Comparison of ENCODE assay signal across 39 cellular contexts in genomic region chr12:109275173-109275572, GRCh38. TPM values are rescaled to one million over a fixed set of nuclear protein-coding genes. Genes with fewer than 3 reads are reported as not detected.
"Had no signal": no experiment of that assay in that cellular context is flagged by ENCODE, and none has a peak within 500 bp of the region (broad histone marks: within the 10 kb centered on the region; RNA-seq: fewer than 3 reads in every experiment).

No MANE protein-coding gene starts in this region.

- DNase-seq: Karpas-422, Kasumi-1, MG63, MM.1S, MV-4-11, NCI-H1048, NCI-H1092, NCI-H1092 treated with DMSO at 0.1 percent for 48 hours, NCI-H1105, NCI-H1105 treated with DMSO at 0.1 percent for 48 hours, NCI-H1417, NCI-H1417 treated with DMSO at 0.1 percent for 48 hours, NCI-H1436, NCI-H1436 treated with DMSO at 0.1 percent for 48 hours, NCI-H146, NCI-H1694, NCI-H1694 treated with DMSO at 0.1 percent for 48 hours, NCI-H187, NCI-H187 treated with DMSO at 0.1 percent for 48 hours, NCI-H1930, NCI-H2029, NCI-H2029 treated with DMSO at 0.1 percent for 48 hours, NCI-H2081, NCI-H2081 treated with DMSO at 0.1 percent for 48 hours, NCI-H2107, NCI-H2171, NCI-H2171 treated with DMSO at 0.1 percent for 48 hours, NCI-H2227 treated with DMSO at 0.1 percent for 48 hours, NCI-H226, NCI-H345, NCI-H446, NCI-H446 treated with DMSO at 0.1 percent for 48 hours, NCI-H510A, NCI-H510A treated with DMSO at 0.1 percent for 48 hours had no signal

- H3K4me2 ChIP-seq: KMS-11 had no signal

- H3K9me3 ChIP-seq: MG63 had no signal

- H3K27ac ChIP-seq: KMS-11 had no signal

- H3K27me3 ChIP-seq: MG63 had no signal

- H3K9ac ChIP-seq: KMS-11 had no signal

- H3K36me3 ChIP-seq: MG63 had no signal

- H3K4me3 ChIP-seq: MG63 had no signal

RNA-seq across cellular contexts. Expression of gene FOXN4, which starts 33.9 kb away (rescaled TPM):
- total RNA-seq: LHCN-M2, M059J, MCF 10A, NCI-H460 had no signal
